Comparison of ENCODE assay signal across 9 cellular contexts in the genomic region with DNA sequence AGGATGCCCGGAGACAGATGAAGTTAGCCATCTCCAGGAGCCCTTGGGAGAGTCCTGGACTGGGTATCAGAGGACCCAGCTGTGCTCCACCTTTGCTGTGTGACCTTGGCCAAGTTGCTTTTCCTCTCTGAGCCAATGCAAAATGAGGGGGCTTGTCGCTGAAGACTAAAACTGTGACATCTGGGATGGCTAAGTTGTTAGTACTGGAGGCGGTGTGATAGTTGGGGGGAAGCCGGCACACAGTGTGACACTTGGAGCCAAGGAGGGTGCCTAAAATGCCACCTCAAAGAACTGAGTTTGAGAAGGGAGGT. TPM values are rescaled to one million over a fixed set of nuclear protein-coding genes. Genes with fewer than 3 reads are reported as not detected.
DNase-seq lines count a peak whose midpoint lies in the region; ATAC-seq, FAIRE-seq and TF ChIP-seq lines count a peak whose summit lies in the region.
"Had no signal": no experiment of that assay in that cellular context is flagged by ENCODE, and none has a peak within 500 bp of the region (broad histone marks: within the 10 kb centered on the region; RNA-seq: fewer than 3 reads in every experiment).

No MANE protein-coding gene starts in this region.

- H3K36me3 Mint-ChIP-seq in astrocyte (ENCODE audit: low read depth, unreplicated experiment): peaks cover 2% of the 10 kb centered on the region

- no peaks in the 10 kb centered on the region for H3F3A ChIP-seq in GM23248 (ENCODE audit: insufficient read depth)

- H3K79me2 ChIP-seq in GM23248 (ENCODE audit: insufficient read depth) (no peaks in the 10 kb centered on the region), astrocyte (ENCODE audit: insufficient read depth, low read length) (no peaks in the 10 kb centered on the region)

- H3K9me3 Mint-ChIP-seq in astrocyte (ENCODE audit: unreplicated experiment): no peaks in the 10 kb centered on the region

- in situ Hi-C loops in GM23248 (cut with MboI): no loop called here

- no peak overlapping the region for H3K27ac Mint-ChIP-seq in astrocyte (ENCODE audit: unreplicated experiment)

- ATAC-seq in HG03095 (IDR thresholded peaks at IDR 0.05; ENCODE audit: unreplicated experiment) (no peak), GM18867 (IDR thresholded peaks at IDR 0.05; ENCODE audit: unreplicated experiment) (no peak), GM18870 (IDR thresholded peaks at IDR 0.05; ENCODE audit: unreplicated experiment) (no peak)

- H4K20me1 ChIP-seq in GM23248 (ENCODE audit: insufficient read depth): no peaks in the 10 kb centered on the region
- no peaks in the 10 kb centered on the region for H4K20me1 ChIP-seq in astrocyte (ENCODE audit: insufficient read depth, low read length)

- H3K4me1 ChIP-seq in GM23248 (ENCODE audit: insufficient read depth) (no peaks in the 10 kb centered on the region), astrocyte (ENCODE audit: insufficient read depth, low read length) (peaks cover 3% of the 10 kb centered on the region), iPS-15b (ENCODE audit: control insufficient read depth, insufficient read depth, low read length) (peaks cover 6% of the 10 kb centered on the region), rectal smooth muscle tissue (ENCODE audit: control insufficient read depth, insufficient read depth, low read length) (peaks cover 9% of the 10 kb centered on the region)

- H3K4me2 ChIP-seq in GM23248 (ENCODE audit: unreplicated experiment): peak overlapping the region; percentile 21
- H3K4me2 ChIP-seq in astrocyte (ENCODE audit: low read length): peak overlapping the region; percentile 87

- H3K9ac ChIP-seq in GM23248 (no peak overlapping the region), astrocyte (ENCODE audit: low read length) (peak overlapping the region; percentile 66), iPS-15b (ENCODE audit: low read depth, low read length) (peak overlapping the region; percentile 66), rectal smooth muscle tissue (ENCODE audit: low read length) (peak overlapping the region; percentile 49)

- H2AFZ ChIP-seq in GM23248: peak overlapping the region; percentile 56; the same call in 1 of the 2 replicates
- H2AFZ ChIP-seq in astrocyte (ENCODE audit: low read depth, low read length): peak overlapping the region; percentile 81

- no peak for TF ChIP-seq CTCF in astrocyte (IDR thresholded peaks at IDR 0.05; ENCODE audit: insufficient read depth, low read depth, low read length)

- H3K36me3 ChIP-seq in GM23248 (ENCODE audit: low read depth) (no peaks in the 10 kb centered on the region), astrocyte (ENCODE audit: insufficient read depth, low read length) (no peaks in the 10 kb centered on the region), iPS-15b (ENCODE audit: control insufficient read depth, insufficient read depth, low read length) (no peaks in the 10 kb centered on the region), rectal smooth muscle tissue (ENCODE audit: control insufficient read depth, insufficient read depth, low read length) (no peaks in the 10 kb centered on the region)

- FAIRE-seq in astrocyte (lab: Jason Lieb, UNC): no peak

- peaks cover 5% of the 10 kb centered on the region for H3K4me1 Mint-ChIP-seq in astrocyte (ENCODE audit: low read depth, unreplicated experiment)

- no peaks in the 10 kb centered on the region for H3K9me2 ChIP-seq in GM23248 (ENCODE audit: insufficient read depth)

- peaks cover 16% of the 10 kb centered on the region for H3K27me3 ChIP-seq in GM23248 (replicated peaks; ENCODE audit: insufficient read depth)
- H3K27me3 ChIP-seq in astrocyte (ENCODE audit: insufficient read depth, low read length): peaks cover 7% of the 10 kb centered on the region
- peaks cover 3% of the 10 kb centered on the region for H3K27me3 ChIP-seq in iPS-15b (ENCODE audit: control insufficient read depth, insufficient read depth, low read length)
- no peaks in the 10 kb centered on the region for H3K27me3 ChIP-seq in rectal smooth muscle tissue (ENCODE audit: control insufficient read depth, insufficient read depth, low read length)

- H3K27me3 Mint-ChIP-seq in astrocyte (ENCODE audit: low read depth, unreplicated experiment): peaks cover 22% of the 10 kb centered on the region

- H3K4me3 Mint-ChIP-seq in astrocyte (ENCODE audit: unreplicated experiment): peak overlapping the region; percentile 79

- H3K9me3 ChIP-seq in GM23248 (ENCODE audit: low read depth): no peaks in the 10 kb centered on the region
- H3K9me3 ChIP-seq in astrocyte (ENCODE audit: insufficient read depth, low read depth, low read length): no peaks in the 10 kb centered on the region
- no peaks in the 10 kb centered on the region for H3K9me3 ChIP-seq in iPS-15b (ENCODE audit: control insufficient read depth, insufficient read depth, low read length)

- DNase-seq in GM23248: no peak
- DNase-seq in astrocyte (ENCODE audit: low read depth): no peak
- DNase-seq in glomerular visceral epithelial cell (ENCODE audit: extremely low spot score): no peak
- DNase-seq: stimulated activated CD8-positive, alpha-beta memory T cell treated with anti-CD3 and anti-CD28 coated beads, Interleukin-4, amount 100 ng/mL, for 48 hours had no signal

- H3K4me3 ChIP-seq in GM23248 (peak overlapping the region; percentile 56; the same call in 1 of the 2 replicates), astrocyte (ENCODE audit: insufficient read depth, low read depth, low read length) (peak overlapping the region; percentile 52), iPS-15b (ENCODE audit: low read depth, low read length) (peak overlapping the region; percentile 46), rectal smooth muscle tissue (ENCODE audit: low read length) (peak overlapping the region; percentile 65)

- H3K27ac ChIP-seq in GM23248: no peak overlapping the region
- H3K27ac ChIP-seq in astrocyte (ENCODE audit: low read depth, low read length): no peak overlapping the region
- H3K27ac ChIP-seq in rectal smooth muscle tissue (ENCODE audit: low read depth, low read length): no peak overlapping the region

- WGBS in GM23248 (ENCODE audit: low coverage in 1 of 2, low lambda C conversion rate in 2 of 2, missing lambda C conversion rate in 2 of 2), 2 experiments: 51 to 59% methylated on average over 4 of the region's 4 CpGs

RNA-seq across cellular contexts. Expression of gene INPP5J, which starts 0.5 kb away (rescaled TPM):
- 0.13 TPM in 1 of 2 replicates, not detected in the other for total RNA-seq in GM23248 (2014; rRNA removed; shearing (Covaris generic))
- 0.15 and 0.26 TPM in 2 replicates for polyA plus RNA-seq in GM23248 (2016; fragmentation: Nextera tagmentation; extraction: Ambion mirVana)
- total RNA-seq in astrocyte: 3.0 and 3.3 TPM in 2 replicates

RNA-seq across cellular contexts. Expression of gene SELENOM, which starts 15.9 kb away (rescaled TPM):
- total RNA-seq in GM23248 (2014; rRNA removed; shearing (Covaris generic)): 216 and 268 TPM in 2 replicates
- 522 and 537 TPM in 2 replicates for polyA plus RNA-seq in GM23248 (2016; fragmentation: Nextera tagmentation; extraction: Ambion mirVana)
- 157 and 205 TPM in 2 replicates for total RNA-seq in astrocyte

RNA-seq across cellular contexts. Expression of gene PLA2G3, which starts 17.1 kb away (rescaled TPM):
- total RNA-seq in GM23248 (2014; rRNA removed; shearing (Covaris generic)): not detected in 2 replicates
- not detected in 2 replicates for polyA plus RNA-seq in GM23248 (2016; fragmentation: Nextera tagmentation; extraction: Ambion mirVana)
- total RNA-seq in astrocyte: not detected in 2 replicates

RNA-seq across cellular contexts. Expression of gene RNF185, which starts 36.7 kb away (rescaled TPM):
- total RNA-seq in GM23248 (2014; rRNA removed; shearing (Covaris generic)): 46.2 and 47.3 TPM in 2 replicates
- 49.8 and 52.0 TPM in 2 replicates for polyA plus RNA-seq in GM23248 (2016; fragmentation: Nextera tagmentation; extraction: Ambion mirVana)
- total RNA-seq in astrocyte: 28.9 and 29.3 TPM in 2 replicates

RNA-seq across cellular contexts. Expression of gene SMTN, which starts 42.1 kb away (rescaled TPM):
- 160 and 175 TPM in 2 replicates for total RNA-seq in GM23248 (2014; rRNA removed; shearing (Covaris generic))
- 96.7 and 98.1 TPM in 2 replicates for polyA plus RNA-seq in GM23248 (2016; fragmentation: Nextera tagmentation; extraction: Ambion mirVana)
- 97.5 and 98.9 TPM in 2 replicates for total RNA-seq in astrocyte
